In genomic region chr16:67843343-67843765, GRCh38 we compare ENCODE assay signal across 8 cellular contexts. TPM values are rescaled to one million over a fixed set of nuclear protein-coding genes. Genes with fewer than 3 reads are reported as not detected.
A peak's percentile ranks its signal among the peaks of the same experiment; 100 is the strongest.
DNase-seq lines count a peak whose midpoint lies in the region; ATAC-seq lines count a peak whose summit lies in the region.

No MANE protein-coding gene starts in this region.

- peak overlapping the region; percentile 89 for H3K4me3 Mint-ChIP-seq in T-helper 1 cell treated with Interleukin-12 subunit alpha and Interleukin-12 subunit beta and Interleukin-4 antibody, amounts not matched to agents 30 μg/mL and 1 μg/mL, for 36 hours
- H3K4me3 Mint-ChIP-seq in activated CD8-positive, alpha-beta T cell treated with anti-CD3 and anti-CD28 coated beads, Interleukin-2, amount 10 ng/mL, durations not matched to agents 7 days and 5 days, result peak overlapping the region; percentile 96

- no peak for ATAC-seq in activated CD8-positive, alpha-beta T cell treated with anti-CD3 and anti-CD28 coated beads, Interleukin-2, amount 10 ng/mL, durations not matched to agents 7 days and 5 days
- ATAC-seq in HG03565 (IDR thresholded peaks at IDR 0.05; ENCODE audit: unreplicated experiment) (no peak), GM18870 (IDR thresholded peaks at IDR 0.05; ENCODE audit: unreplicated experiment) (no peak)

- H3K36me3 ChIP-seq in subcutaneous abdominal adipose tissue (ENCODE audit: control insufficient read depth in 5 of 5, insufficient read depth in 5 of 5, low read length in 5 of 5), result peaks cover 0 to 2% (median 0%) of the 10 kb centered on the region in 5 donors

- H3K27ac Mint-ChIP-seq in T-helper 1 cell treated with Interleukin-12 subunit alpha and Interleukin-12 subunit beta and Interleukin-4 antibody, amounts not matched to agents 30 μg/mL and 1 μg/mL, for 36 hours, result peak overlapping the region; percentile 95
- H3K27ac Mint-ChIP-seq in activated CD8-positive, alpha-beta T cell treated with anti-CD3 and anti-CD28 coated beads, Interleukin-2, amount 10 ng/mL, durations not matched to agents 7 days and 5 days, result peak overlapping the region; percentile 96

- CTCF ChIA-PET in activated CD8-positive, alpha-beta T cell treated with anti-CD3 and anti-CD28 coated beads, Interleukin-2, amount 10 ng/mL, durations not matched to agents 7 days and 5 days (lab: Charles Lee), result interaction anchor here (0.6 to 4.1 kb wide), 10 partner anchors 10 to 296 kb away, joined by 3 to 40 read pairs (median 4); no protein-coding TSS in a partner anchor

- H3K4me1 ChIP-seq in subcutaneous abdominal adipose tissue (ENCODE audit: control insufficient read depth in 5 of 5, insufficient read depth in 5 of 5, low read length in 5 of 5), result peaks cover 22 to 60% (median 58%) of the 10 kb centered on the region in 5 donors

- H3K9me3 ChIP-seq in subcutaneous abdominal adipose tissue (ENCODE audit: control insufficient read depth in 5 of 5, low read length in 5 of 5), result no peaks in the 10 kb centered on the region

- no peaks in the 10 kb centered on the region for H3K9me3 Mint-ChIP-seq in T-helper 1 cell treated with Interleukin-12 subunit alpha and Interleukin-12 subunit beta and Interleukin-4 antibody, amounts not matched to agents 30 μg/mL and 1 μg/mL, for 36 hours
- H3K9me3 Mint-ChIP-seq in activated CD8-positive, alpha-beta T cell treated with anti-CD3 and anti-CD28 coated beads, Interleukin-2, amount 10 ng/mL, durations not matched to agents 7 days and 5 days (ENCODE audit: insufficient read depth), result no peaks in the 10 kb centered on the region

- H3K27me3 Mint-ChIP-seq in T-helper 1 cell treated with Interleukin-12 subunit alpha and Interleukin-12 subunit beta and Interleukin-4 antibody, amounts not matched to agents 30 μg/mL and 1 μg/mL, for 36 hours (ENCODE audit: low read depth), result no peaks in the 10 kb centered on the region
- no peaks in the 10 kb centered on the region for H3K27me3 Mint-ChIP-seq in activated CD8-positive, alpha-beta T cell treated with anti-CD3 and anti-CD28 coated beads, Interleukin-2, amount 10 ng/mL, durations not matched to agents 7 days and 5 days (ENCODE audit: low read depth)

- no peak for DNase-seq in T-helper 1 cell
- DNase-seq in activated CD8-positive, alpha-beta T cell treated with anti-CD3 and anti-CD28 coated beads, Interleukin-2, amount 10 ng/mL, durations not matched to agents 7 days and 5 days, result no peak
- DNase-seq in activated gamma-delta T cell treated with Interleukin-2 at 50 U/mL for 16 hours, result no peak

- H3K27ac ChIP-seq in subcutaneous abdominal adipose tissue (ENCODE audit: low read depth, low read length), result peak overlapping the region; percentile 97

- POLR2A ChIA-PET in activated CD8-positive, alpha-beta T cell treated with anti-CD3 and anti-CD28 coated beads, Interleukin-2, amount 10 ng/mL, durations not matched to agents 7 days and 5 days (lab: Charles Lee), result interaction anchor here (0.6 to 4.2 kb wide), 2 partner anchors 10 to 37 kb away, joined by 3 to 28 read pairs; partner anchors contain the start of genes RANBP10 and TSNAXIP1

- peak overlapping the region; percentile 62 to 86 (median 79) for H3K9ac ChIP-seq in subcutaneous abdominal adipose tissue (ENCODE audit: low read length in 5 of 5)

- peak overlapping the region; percentile 97 for H3K4me3 ChIP-seq in iPS-11a (ENCODE audit: low read depth, low read length)
- H3K4me3 ChIP-seq in subcutaneous abdominal adipose tissue (ENCODE audit: low read depth in 1 of 5, low read length in 5 of 5), result peak overlapping the region; percentile 75 to 97 (median 86)

- H3K27me3 ChIP-seq in subcutaneous abdominal adipose tissue (ENCODE audit: control insufficient read depth in 5 of 5, insufficient read depth in 4 of 5, low read length in 5 of 5), result no peaks in the 10 kb centered on the region

- H3K36me3 Mint-ChIP-seq in T-helper 1 cell treated with Interleukin-12 subunit alpha and Interleukin-12 subunit beta and Interleukin-4 antibody, amounts not matched to agents 30 μg/mL and 1 μg/mL, for 36 hours (ENCODE audit: low read depth), result peaks cover 4% of the 10 kb centered on the region
- H3K36me3 Mint-ChIP-seq in activated CD8-positive, alpha-beta T cell treated with anti-CD3 and anti-CD28 coated beads, Interleukin-2, amount 10 ng/mL, durations not matched to agents 7 days and 5 days (ENCODE audit: low read depth), result peaks cover 26% of the 10 kb centered on the region

- H3K4me1 Mint-ChIP-seq in T-helper 1 cell treated with Interleukin-12 subunit alpha and Interleukin-12 subunit beta and Interleukin-4 antibody, amounts not matched to agents 30 μg/mL and 1 μg/mL, for 36 hours (ENCODE audit: low read depth), result peaks cover 38% of the 10 kb centered on the region
- peaks cover 46% of the 10 kb centered on the region for H3K4me1 Mint-ChIP-seq in activated CD8-positive, alpha-beta T cell treated with anti-CD3 and anti-CD28 coated beads, Interleukin-2, amount 10 ng/mL, durations not matched to agents 7 days and 5 days (ENCODE audit: low read depth)

RNA-seq across cellular contexts. Expression of gene THAP11, which starts 1.2 kb away (rescaled TPM):
- 10 to 100 TPM; 50.2 to 52.4 TPM for total RNA-seq in activated CD8-positive, alpha-beta T cell treated with anti-CD3 and anti-CD28 coated beads, Interleukin-2, amount 10 ng/mL, durations not matched to agents 7 days and 5 days

RNA-seq across cellular contexts. Expression of gene NUTF2, which starts 3.4 kb away (rescaled TPM):
- total RNA-seq in activated CD8-positive, alpha-beta T cell treated with anti-CD3 and anti-CD28 coated beads, Interleukin-2, amount 10 ng/mL, durations not matched to agents 7 days and 5 days, result 100 to 1,000 TPM; 125 to 134 TPM

RNA-seq across cellular contexts. Expression of gene CENPT, which starts 4.1 kb away (rescaled TPM):
- total RNA-seq in activated CD8-positive, alpha-beta T cell treated with anti-CD3 and anti-CD28 coated beads, Interleukin-2, amount 10 ng/mL, durations not matched to agents 7 days and 5 days, result 10 to 100 TPM; 58.9 to 63.6 TPM

RNA-seq across cellular contexts. Expression of gene EDC4, which starts 29.5 kb away (rescaled TPM):
- total RNA-seq in activated CD8-positive, alpha-beta T cell treated with anti-CD3 and anti-CD28 coated beads, Interleukin-2, amount 10 ng/mL, durations not matched to agents 7 days and 5 days, result 100 to 1,000 TPM; 111 to 113 TPM

RNA-seq across cellular contexts. Expression of gene TSNAXIP1, which starts 36.7 kb away (rescaled TPM):
- under 1 TPM; 0.47 to 0.63 TPM for total RNA-seq in activated CD8-positive, alpha-beta T cell treated with anti-CD3 and anti-CD28 coated beads, Interleukin-2, amount 10 ng/mL, durations not matched to agents 7 days and 5 days
